ENCODE assay signal across 8 cellular contexts in genomic region chr14:61761557-61761956, GRCh38. TPM values are rescaled to one million over a fixed set of nuclear protein-coding genes. Genes with fewer than 3 reads are reported as not detected.
DNase-seq lines count a peak whose midpoint lies in the region; ATAC-seq and TF ChIP-seq lines count a peak whose summit lies in the region.

No MANE protein-coding gene starts in this region.

- peak; percentile 14 for ATAC-seq in Right ventricle myocardium inferior
- ATAC-seq in GM18519 (IDR thresholded peaks at IDR 0.05; ENCODE audit: low FRiP score, unreplicated experiment): no peak

- peaks cover 4% of the 10 kb centered on the region for H3K4me1 ChIP-seq in rectal smooth muscle tissue (ENCODE audit: control insufficient read depth, insufficient read depth, low read length)

- H3K9me2 ChIP-seq in SU-DHL-6 (replicated peaks; ENCODE audit: insufficient read depth, low read length): no peaks in the 10 kb centered on the region

- H4K20me1 ChIP-seq in SU-DHL-6 (ENCODE audit: low read depth, low read length): no peaks in the 10 kb centered on the region

- DNase-seq in Right ventricle myocardium inferior (ENCODE audit: missing footprints): no peak
- no peak for DNase-seq in cardiac septum (ENCODE audit: low spot score)
- DNase-seq in fibroblast of the aortic adventitia (ENCODE audit: low read depth): no peak
- no peak for DNase-seq in GM10266 (ENCODE audit: extremely low spot score)
- DNase-seq in SKM-1 treated with dmso at 0.1 percent for 144 hours (lab: John Stamatoyannopoulos, UW; ENCODE audit: unreplicated experiment): no peak

- peak overlapping the region; percentile 97 for H3K4me2 ChIP-seq in SU-DHL-6 (ENCODE audit: low read depth, low read length, poor library complexity, severe bottlenecking)

- H3K27ac ChIP-seq in SU-DHL-6 (ENCODE audit: low read depth, low read length): peak overlapping the region; percentile 84
- H3K27ac ChIP-seq in rectal smooth muscle tissue (ENCODE audit: low read depth, low read length): peak overlapping the region; percentile 85

- intact Hi-C loops in Right ventricle myocardium inferior (cut with DNase I): loop anchor here (5.0 kb wide), 1 partner anchor 289 kb away; no protein-coding TSS in a partner anchor
- intact Hi-C loops in cardiac septum (cut with DNase I): no loop called here

- peaks cover under 1% of the 10 kb centered on the region; the same call in 1 of the 2 replicates for H3K36me3 ChIP-seq in SU-DHL-6 (ENCODE audit: low read length)
- no peaks in the 10 kb centered on the region for H3K36me3 ChIP-seq in rectal smooth muscle tissue (ENCODE audit: control insufficient read depth, insufficient read depth, low read length)

- no peaks in the 10 kb centered on the region for H3K9me3 ChIP-seq in SU-DHL-6 (ENCODE audit: insufficient read depth, low read length)

- TF ChIP-seq CTCF in SU-DHL-6 (IDR thresholded peaks at IDR 0.05; ENCODE audit: insufficient read depth, low read length, poor library complexity, severe bottlenecking) (no peak), fibroblast of the aortic adventitia (IDR thresholded peaks at IDR 0.05; ENCODE audit: insufficient read depth, low read length) (no peak), GM10266 (IDR thresholded peaks at IDR 0.05; ENCODE audit: control insufficient read depth, insufficient read depth, low read depth, missing control alignments) (no peak)

- peaks cover 43% of the 10 kb centered on the region for H3K79me2 ChIP-seq in SU-DHL-6 (ENCODE audit: insufficient read depth, low read length)

- H3K4me3 ChIP-seq in SU-DHL-6 (ENCODE audit: insufficient read depth, low read length, poor library complexity, severe bottlenecking): peak overlapping the region; percentile 65
- peak overlapping the region; percentile 58 for H3K4me3 ChIP-seq in fibroblast of the aortic adventitia (ENCODE audit: low read depth, low read length)
- H3K4me3 ChIP-seq in rectal smooth muscle tissue (ENCODE audit: low read length): peak overlapping the region; percentile 62

- H3K27me3 ChIP-seq in SU-DHL-6 (ENCODE audit: low read length) (no peaks in the 10 kb centered on the region), rectal smooth muscle tissue (ENCODE audit: control insufficient read depth, insufficient read depth, low read length) (no peaks in the 10 kb centered on the region)

- peak overlapping the region; percentile 79 for H2AFZ ChIP-seq in SU-DHL-6 (ENCODE audit: low read depth, low read length, severe bottlenecking)

- peaks cover 6% of the 10 kb centered on the region; the same call in 1 of the 2 replicates for H3F3A ChIP-seq in SU-DHL-6 (ENCODE audit: insufficient read depth)

- H3K9ac ChIP-seq in SU-DHL-6 (ENCODE audit: low read length): peak overlapping the region; percentile 76
- no peak overlapping the region for H3K9ac ChIP-seq in rectal smooth muscle tissue (ENCODE audit: low read length)

RNA-seq across cellular contexts. Expression of gene SNAPC1, which starts 0.7 kb away (rescaled TPM):
- 11.8 TPM for total RNA-seq in Right ventricle myocardium inferior
- 5.0 TPM for total RNA-seq in cardiac septum
- total RNA-seq in fibroblast of the aortic adventitia (ENCODE audit: low replicate concordance): 9.9 and 22.9 TPM in 2 replicates

RNA-seq across cellular contexts. Expression of gene SYT16, which starts 50.9 kb away (rescaled TPM):
- not detected for total RNA-seq in Right ventricle myocardium inferior
- 0.73 TPM for total RNA-seq in cardiac septum
- total RNA-seq in fibroblast of the aortic adventitia (ENCODE audit: low replicate concordance): 1.6 TPM in 1 of 2 replicates, not detected in the other
